9 cellular contexts compared by ENCODE assay signal in genomic region chr6:139981810-139982550, GRCh38.
DNase-seq lines count a peak whose midpoint lies in the region; ATAC-seq and TF ChIP-seq lines count a peak whose summit lies in the region.
"Had no signal": no experiment of that assay in that cellular context is flagged by ENCODE, and none has a peak within 500 bp of the region (broad histone marks: within the 10 kb centered on the region; RNA-seq: fewer than 3 reads in every experiment).

No MANE protein-coding gene starts in this region.

- no peak overlapping the region for H3K27ac Mint-ChIP-seq in immature natural killer cell
- H3K27ac Mint-ChIP-seq: activated naive CD4-positive, alpha-beta T cell treated with anti-CD3 and anti-CD28 coated beads, Interleukin-2, amount 50 U/mL, for 24 hours had no signal

- no peak overlapping the region for H2BK120ac ChIP-seq in mesendoderm (ENCODE audit: low read depth, low read length)

- H3K23ac ChIP-seq in mesendoderm (ENCODE audit: low read length) = no peak overlapping the region

- H3K4ac ChIP-seq in mesendoderm (ENCODE audit: low read depth, low read length) = peak overlapping the region; percentile 81

- WGBS in mesendoderm (ENCODE audit: extremely low coverage, insufficient coverage, low lambda C conversion rate) = no CpG with 5 or more reads among the region's 6 CpGs

- no peak overlapping the region for H2AK5ac ChIP-seq in mesendoderm (ENCODE audit: low read length)

- H3K4me3 ChIP-seq in cardiac fibroblast (replicated peaks in 1 of 2; ENCODE audit: low read depth in 2 of 2, low read length in 2 of 2) (no peak overlapping the region), mesendoderm (ENCODE audit: low read length) (no peak overlapping the region)

- peak overlapping the region; percentile 81 for H3K27ac ChIP-seq in mesendoderm (ENCODE audit: low read depth, low read length)

- H2BK5ac ChIP-seq in mesendoderm (ENCODE audit: low read length) = peak overlapping the region; percentile 54

- H3K56ac ChIP-seq in mesendoderm (ENCODE audit: low read length) = peak overlapping the region; percentile 62

- H2BK15ac ChIP-seq in mesendoderm (replicated peaks; ENCODE audit: low read depth) = peak overlapping the region; percentile 74

- H3K4me2 ChIP-seq in mesendoderm (ENCODE audit: low read length) = no peak overlapping the region

- TF ChIP-seq CTCF in cardiac fibroblast (IDR thresholded peaks at IDR 0.05; ENCODE audit: low read depth, low read length) = no peak

- H3K36me3 ChIP-seq in mesendoderm (ENCODE audit: control insufficient read depth, insufficient read depth, low read length) = no peaks in the 10 kb centered on the region

- peak; percentile 80 for DNase-seq in DMS 273 treated with DMSO at 0.1 percent for 48 hours (lab: John Stamatoyannopoulos, UW)
- peak; percentile 94 for DNase-seq in NCI-H2171 treated with DMSO at 0.1 percent for 48 hours (lab: John Stamatoyannopoulos, UW)
- peak; percentile 66 to 76 for DNase-seq in cardiac fibroblast (ENCODE audit: low read depth in 2 of 2)
- peak; percentile 76 for DNase-seq in mesendoderm
- no peak for DNase-seq in NK-92 treated with Interleukin-12 subunit alpha and Interleukin-12 subunit beta, amount 100 ng/mL, for 24 hours (lab: John Stamatoyannopoulos, UW)
- DNase-seq in immature natural killer cell = no peak
- DNase-seq in AML-193 (lab: John Stamatoyannopoulos, UW) = no peak

- H4K5ac ChIP-seq in mesendoderm (ENCODE audit: low read length) = no peak overlapping the region

- peaks cover 8% of the 10 kb centered on the region for H3K4me1 ChIP-seq in mesendoderm (ENCODE audit: control insufficient read depth, low read depth, low read length)

- H3K27me3 Mint-ChIP-seq in immature natural killer cell (ENCODE audit: low read depth in 3 of 3) = peaks cover 0 to 4% (median 3%) of the 10 kb centered on the region in 3 donors

- H3K79me1 ChIP-seq in mesendoderm (ENCODE audit: low read length) = no peaks in the 10 kb centered on the region

- no peak for ATAC-seq in activated CD4-positive, CD25-positive, alpha-beta regulatory T cell treated with anti-CD3 and anti-CD28 coated beads, Interleukin-2, amount 50 U/mL, for 24 hours

- H3K4me1 Mint-ChIP-seq in immature natural killer cell = peaks cover 0 to 2% of the 10 kb centered on the region in 2 donors

- H3K9ac ChIP-seq in mesendoderm (ENCODE audit: low read length) = no peak overlapping the region

- no peak overlapping the region for H4K8ac ChIP-seq in mesendoderm (ENCODE audit: low read depth, low read length)

- no peaks in the 10 kb centered on the region for H3K9me3 Mint-ChIP-seq in immature natural killer cell
- H3K9me3 Mint-ChIP-seq: activated naive CD4-positive, alpha-beta T cell treated with anti-CD3 and anti-CD28 coated beads, Interleukin-2, amount 50 U/mL, for 24 hours had no signal

- H3K4me3 Mint-ChIP-seq in immature natural killer cell = no peak overlapping the region
- H3K4me3 Mint-ChIP-seq: activated naive CD4-positive, alpha-beta T cell treated with anti-CD3 and anti-CD28 coated beads, Interleukin-2, amount 50 U/mL, for 24 hours had no signal

- H3K18ac ChIP-seq in mesendoderm (ENCODE audit: low read length) = peak overlapping the region; percentile 45

- no peaks in the 10 kb centered on the region for H3K79me2 ChIP-seq in mesendoderm (ENCODE audit: control insufficient read depth, insufficient read depth, low read length)

- no peaks in the 10 kb centered on the region for H3K36me3 Mint-ChIP-seq in immature natural killer cell
- H3K36me3 Mint-ChIP-seq: activated naive CD4-positive, alpha-beta T cell treated with anti-CD3 and anti-CD28 coated beads, Interleukin-2, amount 50 U/mL, for 24 hours had no signal

- no peaks in the 10 kb centered on the region for H3K27me3 ChIP-seq in mesendoderm (ENCODE audit: insufficient read depth, low read length, poor library complexity)

Comparison
In these comparisons a context has a peak if more than half of its experiments do, and no peak if none do; other contexts are left out.
1. DNase-seq: peak in DMS 273 treated with DMSO at 0.1 percent for 48 hours (single experiment), NCI-H2171 treated with DMSO at 0.1 percent for 48 hours (single experiment), cardiac fibroblast (2 of 2) and mesendoderm (single experiment); none in NK-92 treated with Interleukin-12 subunit alpha and Interleukin-12 subunit beta, amount 100 ng/mL, for 24 hours (single experiment), immature natural killer cell (0 of 3) and AML-193 (0 of 2).